Comparison of ENCODE assay signal across 8 cellular contexts in the genomic region with DNA sequence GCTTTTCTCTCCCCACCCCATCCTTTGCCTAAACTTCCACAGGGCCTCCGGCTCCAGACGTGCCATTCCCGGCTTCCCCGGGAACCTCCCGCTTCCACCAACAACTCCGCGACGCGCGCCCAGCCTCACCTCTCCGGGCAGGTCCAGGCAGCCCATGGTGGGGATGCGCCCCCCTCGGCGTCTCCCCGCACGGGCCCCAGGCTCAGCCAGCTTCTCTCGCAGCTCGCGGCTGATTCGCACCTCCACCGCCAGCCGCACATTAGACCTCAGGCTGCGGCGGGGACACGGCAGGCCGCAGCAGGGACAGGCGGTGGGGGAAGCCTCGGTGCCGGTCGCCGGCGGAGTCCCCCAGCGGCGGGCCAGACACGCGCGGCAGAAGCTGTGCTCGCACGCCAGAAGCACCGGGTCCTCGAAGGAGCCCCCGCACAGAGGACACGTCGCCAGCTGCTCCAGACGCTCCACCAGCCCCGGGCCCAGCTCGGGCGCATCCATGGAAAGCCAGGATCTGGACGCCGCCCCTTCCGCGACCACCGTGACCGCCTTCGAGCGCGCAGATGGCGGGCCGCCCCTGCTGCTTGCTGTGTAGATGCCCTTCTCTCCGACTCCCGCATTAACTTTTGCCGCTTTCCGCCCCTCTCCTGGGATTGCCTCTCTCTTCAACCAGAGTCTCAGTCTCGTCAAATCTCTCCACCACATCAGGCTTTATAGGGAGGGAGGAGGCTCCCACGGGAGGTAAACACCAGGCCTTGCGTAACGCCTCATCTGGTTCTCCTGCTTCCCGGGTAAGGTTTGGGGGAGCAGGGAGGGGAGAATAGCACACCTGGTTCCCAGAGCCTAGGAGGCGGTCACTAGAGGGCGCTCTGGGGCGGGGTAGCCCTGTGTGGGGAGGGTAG. TPM values are rescaled to one million over a fixed set of nuclear protein-coding genes. Genes with fewer than 3 reads are reported as not detected.
A peak's percentile ranks its signal among the peaks of the same experiment; 100 is the strongest.
DNase-seq lines count a peak whose midpoint lies in the region; ATAC-seq lines count a peak whose summit lies in the region.

A gene with protein sequence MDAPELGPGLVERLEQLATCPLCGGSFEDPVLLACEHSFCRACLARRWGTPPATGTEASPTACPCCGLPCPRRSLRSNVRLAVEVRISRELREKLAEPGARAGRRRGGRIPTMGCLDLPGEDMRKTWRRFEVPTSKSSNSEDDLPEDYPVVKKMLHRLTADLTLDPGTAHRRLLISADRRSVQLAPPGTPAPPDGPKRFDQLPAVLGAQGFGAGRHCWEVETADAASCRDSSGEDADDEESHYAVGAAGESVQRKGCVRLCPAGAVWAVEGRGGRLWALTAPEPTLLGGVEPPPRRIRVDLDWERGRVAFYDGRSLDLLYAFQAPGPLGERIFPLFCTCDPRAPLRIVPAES (minus strand): TSS at position 676 of the 893 bp plus-strand sequence. CDS start 184 bp downstream, at position 492.

- H3K27ac Mint-ChIP-seq in activated T-helper 17 cell treated with anti-CD3 and anti-CD28 coated beads, Interleukin-2, amount 50 U/mL, for 72 hours = no peak within 1 kb of the TSS
- H3K27ac Mint-ChIP-seq in stimulated activated memory B cell treated with anti-CD40 and anti-IgM and Interleukin-4, amounts not matched to agents 10 μg/mL and 1 μg/mL and 100 μg/mL, for 72 hours = no peak within 1 kb of the TSS

- peaks cover 51% of the 10 kb centered on the region for H3K27me3 ChIP-seq in iPS DF 6.9 (ENCODE audit: control insufficient read depth, insufficient read depth, low read length)

- H3K4me1 ChIP-seq in iPS DF 6.9 (ENCODE audit: control insufficient read depth, insufficient read depth, low read length) = 0 out of 2 replicates have a peak, but pooled peaks cover 2% of the 10 kb centered on the region

- peak within 1 kb of the TSS; percentile 68 for H3K4me3 Mint-ChIP-seq in activated T-helper 17 cell treated with anti-CD3 and anti-CD28 coated beads, Interleukin-2, amount 50 U/mL, for 72 hours
- peak within 1 kb of the TSS; percentile 67 for H3K4me3 Mint-ChIP-seq in stimulated activated memory B cell treated with anti-CD40 and anti-IgM and Interleukin-4, amounts not matched to agents 10 μg/mL and 1 μg/mL and 100 μg/mL, for 72 hours

- intact Hi-C loops in Right ventricle myocardium inferior (cut with DNase I) (no loop called here), cardiac septum (cut with DNase I) (no loop called here)

- peaks cover 46% of the 10 kb centered on the region for H3K4me1 Mint-ChIP-seq in activated T-helper 17 cell treated with anti-CD3 and anti-CD28 coated beads, Interleukin-2, amount 50 U/mL, for 72 hours
- peaks cover 32% of the 10 kb centered on the region for H3K4me1 Mint-ChIP-seq in stimulated activated memory B cell treated with anti-CD40 and anti-IgM and Interleukin-4, amounts not matched to agents 10 μg/mL and 1 μg/mL and 100 μg/mL, for 72 hours

- ATAC-seq in Right ventricle myocardium inferior (no peak), HG02588 (IDR thresholded peaks at IDR 0.05; ENCODE audit: unreplicated experiment) (no peak), HG02759 (IDR thresholded peaks at IDR 0.05; ENCODE audit: unreplicated experiment) (no peak)
- ATAC-seq in activated T-helper 17 cell treated with anti-CD3 and anti-CD28 coated beads, Interleukin-2, amount 50 U/mL, for 72 hours (replicated peaks) = no peak
- ATAC-seq in stimulated activated memory B cell treated with anti-CD40 and anti-IgM and Interleukin-4, amounts not matched to agents 10 μg/mL and 1 μg/mL and 100 μg/mL, for 72 hours = no peak

- no peaks in the 10 kb centered on the region for H3K9me3 ChIP-seq in iPS DF 6.9 (ENCODE audit: control insufficient read depth, insufficient read depth, low read length)

- H3K36me3 Mint-ChIP-seq in activated T-helper 17 cell treated with anti-CD3 and anti-CD28 coated beads, Interleukin-2, amount 50 U/mL, for 72 hours (ENCODE audit: low read depth) = peaks cover 16% of the 10 kb centered on the region
- peaks cover 26% of the 10 kb centered on the region for H3K36me3 Mint-ChIP-seq in stimulated activated memory B cell treated with anti-CD40 and anti-IgM and Interleukin-4, amounts not matched to agents 10 μg/mL and 1 μg/mL and 100 μg/mL, for 72 hours

- peak within 1 kb of the TSS; percentile 38; the same call in 1 of the 2 replicates for H3K4me3 ChIP-seq in iPS DF 6.9 (ENCODE audit: low read length)

- no CpG with 5 or more reads among the region's 71 CpGs for WGBS in iPS DF 6.9 (ENCODE audit: insufficient coverage, insufficient read length)

- no peaks in the 10 kb centered on the region for H3K36me3 ChIP-seq in iPS DF 6.9 (ENCODE audit: control insufficient read depth, insufficient read depth, low read length)

- H3K27me3 Mint-ChIP-seq in activated T-helper 17 cell treated with anti-CD3 and anti-CD28 coated beads, Interleukin-2, amount 50 U/mL, for 72 hours = peaks cover 29% of the 10 kb centered on the region
- peaks cover 89% of the 10 kb centered on the region for H3K27me3 Mint-ChIP-seq in stimulated activated memory B cell treated with anti-CD40 and anti-IgM and Interleukin-4, amounts not matched to agents 10 μg/mL and 1 μg/mL and 100 μg/mL, for 72 hours

- DNase-seq in Right ventricle myocardium inferior (ENCODE audit: missing footprints) = peak; percentile 64
- DNase-seq in cardiac septum (ENCODE audit: low spot score) = no peak
- DNase-seq in iPS DF 6.9 (ENCODE audit: low read depth, low spot score) = no peak
- no peak for DNase-seq in AG08395 (ENCODE audit: low spot score)

- H3K9me3 Mint-ChIP-seq in activated T-helper 17 cell treated with anti-CD3 and anti-CD28 coated beads, Interleukin-2, amount 50 U/mL, for 72 hours = no peaks in the 10 kb centered on the region
- H3K9me3 Mint-ChIP-seq in stimulated activated memory B cell treated with anti-CD40 and anti-IgM and Interleukin-4, amounts not matched to agents 10 μg/mL and 1 μg/mL and 100 μg/mL, for 72 hours = no peaks in the 10 kb centered on the region

- no peak within 1 kb of the TSS for H3K27ac ChIP-seq in iPS DF 6.9 (ENCODE audit: low read length)

RNA-seq across cellular contexts. Expression of the gene that starts here (rescaled TPM):
- total RNA-seq in Right ventricle myocardium inferior (not detected), cardiac septum (not detected)
- not detected for total RNA-seq in activated T-helper 17 cell treated with anti-CD3 and anti-CD28 coated beads, Interleukin-2, amount 50 U/mL, for 72 hours

Comparison
In these comparisons a context has a peak if more than half of its experiments do, and no peak if none do; other contexts are left out.
1. Peak in DNase-seq in Right ventricle myocardium inferior; RNA of the gene not detected or under 1 TPM.